Comparison of ENCODE assay signal across 8 cellular contexts in genomic region chr1:41241748-41242644, GRCh38. TPM values are rescaled to one million over a fixed set of nuclear protein-coding genes. Genes with fewer than 3 reads are reported as not detected.
DNase-seq lines count a peak whose midpoint lies in the region; ATAC-seq, FAIRE-seq and TF ChIP-seq lines count a peak whose summit lies in the region.

SCMH1 (minus strand) TSS chr1:41242306; CDS start chr1:41186133, 56,173 bp downstream.

- TF ChIP-seq CTCF in LNCaP clone FGC (IDR thresholded peaks at IDR 0.05; ENCODE audit: control insufficient read depth, extremely low read depth, insufficient read depth) (no peak), GM12878 (IDR thresholded peaks at IDR 0.05 in 2 of 3, conservative IDR thresholded peaks at IDR 0.05 in 1 of 3; ENCODE audit: control insufficient read depth in 2 of 3, extremely low read depth in 1 of 3, insufficient read depth in 1 of 3, low read depth in 3 of 3, low read length in 3 of 3) (no peak)

- POLR2A ChIA-PET in GM12878 (lab: Charles Lee): no interaction called here

- TF ChIP-seq EP300 in GM12878 (IDR thresholded peaks at IDR 0.05; ENCODE audit: borderline replicate concordance in 1 of 2, control insufficient read depth in 1 of 2, low read depth in 2 of 2, low read length in 2 of 2): no peak

- FAIRE-seq in GM12878 (lab: Jason Lieb, UNC): no peak

- peak; percentile 56 for DNase-seq in DMS79 treated with DMSO at 0.1 percent for 48 hours (lab: John Stamatoyannopoulos, UW)
- DNase-seq in LNCaP clone FGC (ENCODE audit: low read depth): no peak
- no peak for DNase-seq in GM12878 (ENCODE audit: low read depth, low spot score)
- no peak for DNase-seq in cerebellar nuclear complex (lab: John Stamatoyannopoulos, UW)

- ATAC-seq in GM21717 (IDR thresholded peaks at IDR 0.05; ENCODE audit: unreplicated experiment) (peak; percentile 33), GM12878 (peak; percentile 62)

- no TSS peak for BruUV-seq in GM12878 (replicated peaks; lab: Mats Ljungman, UMichigan)

- H3K4me1 ChIP-seq in GM12878 (ENCODE audit: control insufficient read depth, insufficient read depth, low read length) (peaks cover 17% of the 10 kb centered on the region), skeletal muscle tissue (ENCODE audit: control insufficient read depth in 3 of 3, insufficient read depth in 3 of 3, low read length in 3 of 3) (peaks cover 7 to 15% (median 8%) of the 10 kb centered on the region in 3 donors)

- H3K27me3 ChIP-seq in GM12878 (replicated peaks in 1 of 2; ENCODE audit: control insufficient read depth in 2 of 2, insufficient read depth in 2 of 2, low read length in 1 of 2): no peaks in the 10 kb centered on the region
- H3K27me3 ChIP-seq in skeletal muscle tissue (ENCODE audit: control insufficient read depth in 3 of 3, insufficient read depth in 3 of 3, low read length in 3 of 3): no peaks in the 10 kb centered on the region

- WGBS in GM12878 (ENCODE audit: insufficient coverage, insufficient replicate concordance, low lambda C conversion rate, missing lambda C conversion rate): 1% methylated on average over 71 of the region's 121 CpGs

- in situ Hi-C loops in GM12878 (cut with MboI): no loop called here

- H3K79me2 ChIP-seq in GM12878 (ENCODE audit: control insufficient read depth, insufficient read depth, low read length): peaks cover 55% of the 10 kb centered on the region

- H3K4me3 ChIP-seq in LNCaP clone FGC (ENCODE audit: low read depth, low read length) (peak within 1 kb of the TSS; percentile 55), GM12878 (peak within 1 kb of the TSS; percentile 74), iPS-18c (ENCODE audit: insufficient read depth, low read depth, low read length) (peak within 1 kb of the TSS; percentile 75), skeletal muscle tissue (ENCODE audit: low read length in 3 of 3) (peak within 1 kb of the TSS; percentile 64 to 75 (median 72))

- H3K36me3 ChIP-seq in GM12878 (ENCODE audit: control insufficient read depth in 2 of 2, insufficient read depth in 2 of 2, low read length in 1 of 2): no peaks in the 10 kb centered on the region
- H3K36me3 ChIP-seq in skeletal muscle tissue (ENCODE audit: control insufficient read depth in 3 of 3, insufficient read depth in 3 of 3, low read length in 3 of 3): no peaks in the 10 kb centered on the region

- H3K9me3 ChIP-seq in GM12878 (replicated peaks; ENCODE audit: control insufficient read depth, insufficient read depth, low read length): no peaks in the 10 kb centered on the region
- H3K9me3 ChIP-seq in iPS-18c (ENCODE audit: control insufficient read depth, insufficient read depth, low read length): no peaks in the 10 kb centered on the region
- no peaks in the 10 kb centered on the region for H3K9me3 ChIP-seq in skeletal muscle tissue (ENCODE audit: control insufficient read depth in 3 of 3, low read length in 3 of 3)

- H3K9ac ChIP-seq in GM12878 (ENCODE audit: control insufficient read depth, insufficient read depth, low read length): peak within 1 kb of the TSS; percentile 89
- H3K9ac ChIP-seq in skeletal muscle tissue (ENCODE audit: low read depth in 1 of 3, low read length in 3 of 3): peak within 1 kb of the TSS; percentile 80 to 88 (median 83)

- SMC1A ChIA-PET in GM12878 (lab: Charles Lee; ENCODE audit: uncharacterized antibody, unreplicated experiment): interaction anchor here (1.1 to 1.3 kb wide), 2 partner anchors 114 to 119 kb away, joined by 3 read pairs; no protein-coding TSS in a partner anchor

- TF ChIP-seq POLR2A in GM12878 (IDR thresholded peaks at IDR 0.05; ENCODE audit: low read depth, low read length): peak; percentile 67

- peak within 1 kb of the TSS; percentile 94 for H3K4me2 ChIP-seq in GM12878 (ENCODE audit: control insufficient read depth, insufficient read depth)

- H3K27ac ChIP-seq in GM12878 (ENCODE audit: control insufficient read depth, insufficient read depth) (peak within 1 kb of the TSS; percentile 92), skeletal muscle tissue (ENCODE audit: low read depth, low read length) (peak within 1 kb of the TSS; percentile 84)

- H2AFZ ChIP-seq in GM12878 (ENCODE audit: control insufficient read depth, low read depth, low read length): peak within 1 kb of the TSS; percentile 94

- no peak for TF ChIP-seq RAD21 in GM12878 (IDR thresholded peaks at IDR 0.05; ENCODE audit: insufficient read depth, low read depth, low read length)

- CTCF ChIA-PET in GM12878 (lab: Yijun Ruan, JAX): interaction anchor here (1.5 kb wide), 1 partner anchor 274 kb away, joined by 3 read pairs; no protein-coding TSS in a partner anchor

- intact Hi-C loops in T-helper 2 cell treated with Interferon-gamma antibody and Interleukin-4, amounts not matched to agents 100 ng/mL and 5 ng/mL, for 36 hours (cut with micrococcal nuclease): loop anchor here (5.0 kb wide), 2 partner anchors 120 to 240 kb away; partner anchors contain the start of gene FOXO6
- intact Hi-C loops in GM12878 (cut with micrococcal nuclease; ENCODE audit: unreplicated experiment): loop anchor here (5.0 kb wide), 1 partner anchor 85 kb away; no protein-coding TSS in a partner anchor

- RAD21 ChIA-PET in GM12878 (lab: Charles Lee; ENCODE audit: unreplicated experiment): interaction anchor here (2.4 kb wide), 1 partner anchor 238 kb away, joined by 7 read pairs; no protein-coding TSS in a partner anchor

- no peaks in the 10 kb centered on the region for H4K20me1 ChIP-seq in GM12878 (ENCODE audit: control insufficient read depth, insufficient read depth)

TF ChIP-seq in GM12878, 131 proteins besides CTCF, POLR2A, EP300 and RAD21 (continues in another document):
- TF ChIP-seq SRF (IDR thresholded peaks at IDR 0.05; ENCODE audit: low read depth in 2 of 2, low read length in 2 of 2) (no peak), ZNF687 (IDR thresholded peaks at IDR 0.05) (peak; percentile 29; the same call in 1 of the 2 replicates), SMC3 (IDR thresholded peaks at IDR 0.05; ENCODE audit: borderline replicate concordance, low read length) (no peak), CHD2 (IDR thresholded peaks at IDR 0.05; ENCODE audit: borderline replicate concordance, low read depth, low read length) (peak; percentile 11; the same call in 1 of the 2 replicates), SPI1 (IDR thresholded peaks at IDR 0.05; ENCODE audit: borderline replicate concordance, insufficient read depth, low read depth, low read length) (no peak), LARP7 (IDR thresholded peaks at IDR 0.05) (peak; percentile 72), DPF2 (IDR thresholded peaks at IDR 0.05) (peak; percentile 17; the same call in 1 of the 2 replicates), EGR1 (IDR thresholded peaks at IDR 0.05; ENCODE audit: borderline replicate concordance in 1 of 2, low read depth in 2 of 2, low read length in 2 of 2) (peak in 1 of 2 experiments; percentile 58; a peak in 1 of 3 replicates), ZZZ3 (IDR thresholded peaks at IDR 0.05; ENCODE audit: control insufficient read depth, insufficient read length, low read depth) (no peak), ZNF217 (IDR thresholded peaks at IDR 0.05) (peak; percentile 17; the same call in 1 of the 2 replicates)

RNA-seq across cellular contexts. Expression of gene SCMH1, which starts in this region (rescaled TPM):
- total RNA-seq in T-helper 2 cell treated with Interferon-gamma antibody and Interleukin-4, amounts not matched to agents 100 ng/mL and 5 ng/mL, for 36 hours: 21.2 and 24.1 TPM in 2 replicates
- total RNA-seq in GM12878 (2013; cell fraction: nucleolus; rRNA removed): 182 and 203 TPM in 2 replicates
- total RNA-seq in GM12878 (2014; rRNA removed) (30.6 and 40.6 TPM in 2 replicates), GM12878 (2014; rRNA removed; fragmentation: Illumina TruSeq; extraction: Trizol) (25.9 and 26.0 TPM in 2 replicates), GM12878 (2021) (27.5 and 30.8 TPM in 2 replicates), skeletal muscle tissue (13.0 TPM)
- 8.3 TPM for polyA plus RNA-seq in GM12878 (2011; ENCODE audit: low read depth)
- polyA plus RNA-seq in GM12878 (2011; rRNA removed) (27.3 and 44.1 TPM in 2 replicates), GM12878 (2014; fragmentation: Illumina TruSeq; extraction: Trizol) (29.7 and 33.1 TPM in 2 replicates), GM12878 (2014; fragmentation: Nextera tagmentation; extraction: Ambion mirVana) (1 to 10 TPM; 7.5 to 7.9 TPM), GM12878 (2014; rRNA removed) (31.7 and 33.3 TPM in 2 replicates), GM12878 (2016; fragmentation: Nextera tagmentation; extraction: Ambion mirVana) (10 to 100 TPM; 20.8 to 23.6 TPM)
- polyA plus RNA-seq in GM12878 (2011; cell fraction: cytosol; rRNA removed): 30.4 and 33.1 TPM in 2 replicates
- 180 and 222 TPM in 2 replicates for polyA plus RNA-seq in GM12878 (2011; cell fraction: nucleus; rRNA removed)
- polyA plus RNA-seq in GM12878 (2012): 18.7 and 18.9 TPM in 2 replicates
- polyA minus RNA-seq in GM12878 (2011; rRNA and poly(A)+ RNA removed): 37.5 and 55.4 TPM in 2 replicates
- polyA minus RNA-seq in GM12878 (2011; cell fraction: cytosol; rRNA and poly(A)+ RNA removed): 9.6 and 14.3 TPM in 2 replicates
- polyA minus RNA-seq in GM12878 (2011; cell fraction: nucleus; rRNA and poly(A)+ RNA removed): 57.8 and 85.8 TPM in 2 replicates
